Comparison of ENCODE assay signal across 1 cellular context in the genomic region with DNA sequence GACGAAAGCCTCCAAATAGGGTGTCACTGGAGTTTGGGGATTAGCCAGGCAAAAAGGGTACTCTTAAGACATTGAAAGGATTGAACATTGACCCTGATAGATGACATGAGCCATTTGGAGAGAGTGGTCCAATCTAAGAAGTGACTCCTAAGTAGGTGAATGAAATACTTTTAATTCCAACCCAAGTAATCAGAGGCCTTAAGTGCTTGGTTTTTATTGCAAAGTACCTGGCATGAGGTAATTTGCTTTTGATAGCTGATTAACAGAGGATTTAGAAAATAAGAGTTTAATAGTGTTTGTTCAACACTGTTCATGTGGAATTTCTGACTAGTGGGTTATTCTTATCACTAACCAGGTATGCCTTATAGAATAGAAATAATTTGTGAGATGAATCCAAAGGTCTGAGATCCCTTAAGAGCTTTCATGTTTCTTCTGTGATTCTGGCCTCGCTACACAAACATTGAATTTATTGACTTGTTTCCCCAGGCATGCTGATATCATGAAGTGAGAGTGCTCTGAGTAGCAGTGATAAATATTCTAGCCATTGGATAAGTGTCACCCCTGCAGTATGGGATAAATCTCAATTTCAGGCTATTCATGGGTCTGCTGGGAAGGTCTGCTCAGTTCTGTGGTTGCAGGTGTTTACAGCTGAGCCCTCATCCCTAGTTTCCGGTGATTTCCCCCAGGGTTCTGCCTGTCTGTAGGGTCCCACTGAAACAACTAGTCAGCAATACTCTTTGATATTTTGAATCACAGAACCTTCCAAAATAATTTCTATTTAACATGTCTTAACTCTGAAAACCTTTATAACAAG.
A peak's percentile ranks its signal among the peaks of the same experiment; 100 is the strongest.
TF ChIP-seq lines count a peak whose summit lies in the region.

No MANE protein-coding gene starts in this region.

TF ChIP-seq in HEK293T, 16 proteins besides CTCF, POLR2A, EP300 and RAD21:
- TF ChIP-seq PKNOX1 (IDR thresholded peaks at IDR 0.05) (peak; percentile 59; the same call in 1 of the 2 replicates), L3MBTL2 (conservative IDR thresholded peaks at IDR 0.05) (no peak)
